Comparison of ENCODE assay signal across 1 cellular context in the genomic region with DNA sequence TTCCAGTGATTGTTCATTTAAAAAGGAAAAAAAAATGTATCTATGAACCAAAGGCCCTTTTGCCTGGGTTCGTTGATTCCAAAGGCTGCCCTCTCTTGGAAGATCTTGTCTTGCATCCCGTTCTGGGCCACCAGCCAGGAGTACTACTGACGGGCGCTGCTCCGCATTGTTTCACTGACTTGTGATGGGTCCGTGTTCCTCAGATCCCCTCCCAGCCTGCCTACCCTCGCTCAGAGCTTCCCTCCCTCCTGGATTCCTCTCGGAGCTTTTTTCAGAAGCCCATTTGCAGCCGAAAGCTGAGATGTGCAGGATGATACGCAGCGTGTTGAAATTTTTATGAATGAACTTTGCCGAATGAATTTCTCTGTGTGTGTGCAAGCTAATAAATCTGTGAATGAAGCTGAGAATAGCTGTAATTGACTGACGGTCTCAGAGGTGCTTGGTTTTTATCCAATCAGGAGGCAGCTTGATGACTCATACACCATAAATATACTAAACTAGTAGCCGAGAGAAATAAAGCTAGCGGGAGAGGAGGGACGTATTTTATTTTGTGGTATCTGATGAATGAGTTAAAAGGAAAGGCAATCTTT.
TF ChIP-seq lines count a peak whose summit lies in the region.

Gene SHC4 (minus strand): TSS at position 396 of the 590 bp plus-strand sequence. CDS start 904 bp downstream, outside the sequence.

TF ChIP-seq in SK-N-SH, 30 proteins besides CTCF, POLR2A, EP300 and RAD21 (continued from another document):
- TF ChIP-seq USF1 (IDR thresholded peaks at IDR 0.05; ENCODE audit: borderline replicate concordance, low read depth) = no peak
- no peak; the same call in 1 of the 2 replicates for TF ChIP-seq TCF12 (IDR thresholded peaks at IDR 0.05)
- no peak for TF ChIP-seq FOXJ3 (CRISPR knock-in tag; IDR thresholded peaks at IDR 0.05)
- no peak for TF ChIP-seq EZH2phosphoT487 (IDR thresholded peaks at IDR 0.05; ENCODE audit: borderline replicate concordance, low read depth)
- peak; percentile 81 for TF ChIP-seq JUND (IDR thresholded peaks at IDR 0.05)
- no peak for TF ChIP-seq NRF1 (IDR thresholded peaks at IDR 0.05; ENCODE audit: low read depth, low read length)
- no peak for TF ChIP-seq REST (IDR thresholded peaks at IDR 0.05; ENCODE audit: low read depth, low read length)
- no peak for TF ChIP-seq CHD2 (IDR thresholded peaks at IDR 0.05; ENCODE audit: low read length, partially characterized antibody)
- TF ChIP-seq, protein P1, sequence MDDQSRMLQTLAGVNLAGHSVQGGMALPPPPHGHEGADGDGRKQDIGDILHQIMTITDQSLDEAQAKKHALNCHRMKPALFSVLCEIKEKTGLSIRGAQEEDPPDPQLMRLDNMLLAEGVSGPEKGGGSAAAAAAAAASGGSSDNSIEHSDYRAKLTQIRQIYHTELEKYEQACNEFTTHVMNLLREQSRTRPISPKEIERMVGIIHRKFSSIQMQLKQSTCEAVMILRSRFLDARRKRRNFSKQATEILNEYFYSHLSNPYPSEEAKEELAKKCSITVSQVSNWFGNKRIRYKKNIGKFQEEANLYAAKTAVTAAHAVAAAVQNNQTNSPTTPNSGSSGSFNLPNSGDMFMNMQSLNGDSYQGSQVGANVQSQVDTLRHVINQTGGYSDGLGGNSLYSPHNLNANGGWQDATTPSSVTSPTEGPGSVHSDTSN (IDR thresholded peaks at IDR 0.05) = peak; percentile 59
- TF ChIP-seq, protein P2, sequence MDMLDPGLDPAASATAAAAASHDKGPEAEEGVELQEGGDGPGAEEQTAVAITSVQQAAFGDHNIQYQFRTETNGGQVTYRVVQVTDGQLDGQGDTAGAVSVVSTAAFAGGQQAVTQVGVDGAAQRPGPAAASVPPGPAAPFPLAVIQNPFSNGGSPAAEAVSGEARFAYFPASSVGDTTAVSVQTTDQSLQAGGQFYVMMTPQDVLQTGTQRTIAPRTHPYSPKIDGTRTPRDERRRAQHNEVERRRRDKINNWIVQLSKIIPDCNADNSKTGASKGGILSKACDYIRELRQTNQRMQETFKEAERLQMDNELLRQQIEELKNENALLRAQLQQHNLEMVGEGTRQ (IDR thresholded peaks at IDR 0.05; ENCODE audit: borderline replicate concordance, low read depth, low read length) = no peak
